16 cellular contexts compared by ENCODE assay signal in the genomic region with DNA sequence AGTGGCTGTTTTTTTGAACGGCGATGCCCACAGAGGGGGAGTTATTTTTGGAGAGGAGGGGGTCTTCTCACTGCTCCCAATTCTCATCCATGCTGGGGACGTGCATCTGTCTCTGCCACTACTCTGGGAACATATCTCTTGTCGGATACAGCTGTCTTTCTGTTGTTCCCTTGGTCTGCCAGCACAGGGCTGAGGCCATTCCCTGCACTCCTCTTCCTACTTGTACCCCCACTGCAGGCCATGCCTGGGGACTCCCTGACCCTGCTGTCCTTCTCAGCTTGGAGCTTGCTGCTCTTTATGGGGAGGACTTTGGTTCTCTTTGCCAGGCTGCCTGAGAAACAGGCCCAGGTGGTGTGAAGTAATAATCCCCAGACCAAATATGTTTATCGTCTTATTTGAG. TPM values are rescaled to one million over a fixed set of nuclear protein-coding genes. Genes with fewer than 3 reads are reported as not detected.
DNase-seq lines count a peak whose midpoint lies in the region; ATAC-seq and TF ChIP-seq lines count a peak whose summit lies in the region.
"Had no signal": no experiment of that assay in that cellular context is flagged by ENCODE, and none has a peak within 500 bp of the region (broad histone marks: within the 10 kb centered on the region; RNA-seq: fewer than 3 reads in every experiment).

No MANE protein-coding gene starts in this region.

- no peak overlapping the region for H3K9ac ChIP-seq in H9 (ENCODE audit: extremely low read depth, insufficient read length, low read length)

- H3T11ph ChIP-seq in H9 (ENCODE audit: low read length): no peak overlapping the region

- no peak overlapping the region for H3K4me2 ChIP-seq in H9 (ENCODE audit: insufficient read depth, insufficient read length, low read length)

- H3K79me2 ChIP-seq in H9 (ENCODE audit: insufficient read depth, low read length): peaks cover 1% of the 10 kb centered on the region; the same call in 1 of the 2 replicates

- H3K23ac ChIP-seq in H9 (ENCODE audit: insufficient read length, low read depth, low read length): no peak overlapping the region

- no peak overlapping the region for H3K4ac ChIP-seq in H9 (ENCODE audit: low read depth, low read length)

- no peaks in the 10 kb centered on the region for H4K20me1 ChIP-seq in H9 (ENCODE audit: control insufficient read depth, insufficient read depth, insufficient read length)

- H3K9me3 Mint-ChIP-seq in natural killer cell treated with Interleukin-12 subunit alpha and Interleukin-12 subunit beta and Interleukin-15 and Interleukin-18, amount 100 ng/mL, for 72 hours: no peaks in the 10 kb centered on the region
- no peaks in the 10 kb centered on the region for H3K9me3 Mint-ChIP-seq in natural killer cell
- no peaks in the 10 kb centered on the region for H3K9me3 Mint-ChIP-seq in activated T-helper 17 cell treated with anti-CD3 and anti-CD28 coated beads, Interleukin-2, amount 50 U/mL, for 72 hours
- no peaks in the 10 kb centered on the region for H3K9me3 Mint-ChIP-seq in H9
- H3K9me3 Mint-ChIP-seq: activated naive CD8-positive, alpha-beta T cell treated with anti-CD3 and anti-CD28 coated beads, Interleukin-2, amount 50 U/mL, for 24 hours had no signal

- H2BK15ac ChIP-seq in H9 (ENCODE audit: low read depth, low read length): no peak overlapping the region

- no peak overlapping the region for H3K4me3 ChIP-seq in mesodermal cell (ENCODE audit: extremely low read depth, insufficient read depth, low read length, poor library complexity, severe bottlenecking)
- no peak overlapping the region for H3K4me3 ChIP-seq in effector memory CD4-positive, alpha-beta T cell (ENCODE audit: insufficient read depth, low read depth, low read length, poor library complexity, severe bottlenecking)
- H3K4me3 ChIP-seq: lung, upper lobe of right lung had no signal

- peak overlapping the region; percentile 67 for H3K27ac ChIP-seq in mesodermal cell (ENCODE audit: low read depth, low read length, severe bottlenecking)
- no peak overlapping the region for H3K27ac ChIP-seq in effector memory CD4-positive, alpha-beta T cell (ENCODE audit: insufficient read depth, low read length, poor library complexity, severe bottlenecking)
- H3K27ac ChIP-seq in H9 (ENCODE audit: insufficient read length, low read depth, low read length): no peak overlapping the region
- H3K27ac ChIP-seq: neutrophil, upper lobe of right lung had no signal

- no peak for DNase-seq in natural killer cell treated with Interleukin-12 subunit alpha and Interleukin-12 subunit beta and Interleukin-15 and Interleukin-18, amount 100 ng/mL, for 72 hours (ENCODE audit: low spot score)
- DNase-seq in natural killer cell (no peak), Ammon's horn (ENCODE audit: low spot score) (no peak), H4 (ENCODE audit: low spot score) (no peak), H9 (no peak)
- no peak for DNase-seq in effector memory CD4-positive, alpha-beta T cell
- DNase-seq: activated CD4-positive, alpha-beta T cell treated with anti-CD3 and anti-CD28 coated beads, Interleukin-2, amount 50 U/mL, for 48 hours; activated naive CD8-positive, alpha-beta T cell treated with anti-CD3 and anti-CD28 coated beads, Interleukin-2, amount 50 U/mL, for 24 hours; activated T-cell treated with anti-CD3 and anti-CD28 coated beads, Interleukin-2, amount 50 U/mL, for 48 hours; NCI-H146; stimulated activated CD4-positive, alpha-beta T cell treated with anti-CD3 and anti-CD28 coated beads, Interleukin-4, amount 100 ng/mL, for 4 hours; upper lobe of right lung had no signal

- H3K4me1 ChIP-seq in mesodermal cell (ENCODE audit: control insufficient read depth, insufficient read depth, low read length, poor library complexity, severe bottlenecking) (peaks cover 18% of the 10 kb centered on the region), H9 (ENCODE audit: insufficient read depth, low read length) (no peaks in the 10 kb centered on the region)
- H3K4me1 ChIP-seq in effector memory CD4-positive, alpha-beta T cell (ENCODE audit: control insufficient read depth, insufficient read depth, low read length, poor library complexity, severe bottlenecking): no peaks in the 10 kb centered on the region

- H2BK120ac ChIP-seq in H9 (ENCODE audit: low read depth, low read length, poor library complexity, severe bottlenecking): no peak overlapping the region

- no peak overlapping the region for H3K18ac ChIP-seq in H9 (ENCODE audit: insufficient read length, low read depth, low read length)

- no peaks in the 10 kb centered on the region for H3K36me3 Mint-ChIP-seq in natural killer cell treated with Interleukin-12 subunit alpha and Interleukin-12 subunit beta and Interleukin-15 and Interleukin-18, amount 100 ng/mL, for 72 hours
- H3K36me3 Mint-ChIP-seq in natural killer cell: no peaks in the 10 kb centered on the region
- no peaks in the 10 kb centered on the region for H3K36me3 Mint-ChIP-seq in activated T-helper 17 cell treated with anti-CD3 and anti-CD28 coated beads, Interleukin-2, amount 50 U/mL, for 72 hours (ENCODE audit: low read depth)
- H3K36me3 Mint-ChIP-seq in H9 (ENCODE audit: insufficient read depth in 1 of 3, low read depth in 3 of 3): no peaks in the 10 kb centered on the region

- no peak for TF ChIP-seq CTCF in natural killer cell (IDR thresholded peaks at IDR 0.05)
- no peak for TF ChIP-seq CTCF in H9 (conservative IDR thresholded peaks at IDR 0.05)

- H3K36me3 ChIP-seq in mesodermal cell (ENCODE audit: control insufficient read depth, insufficient read depth, low read length): no peaks in the 10 kb centered on the region
- H3K36me3 ChIP-seq in effector memory CD4-positive, alpha-beta T cell (ENCODE audit: control insufficient read depth, insufficient read depth, low read length): no peaks in the 10 kb centered on the region
- H3K36me3 ChIP-seq: neutrophil, upper lobe of right lung had no signal

- H4K5ac ChIP-seq in H9 (ENCODE audit: insufficient read length, low read depth, low read length): no peak overlapping the region

- no peaks in the 10 kb centered on the region for H3K23me2 ChIP-seq in H9 (ENCODE audit: insufficient read length, low read depth, low read length, poor library complexity, severe bottlenecking)

- H2AK5ac ChIP-seq in H9 (ENCODE audit: insufficient read length, low read length): no peak overlapping the region

- H3K79me1 ChIP-seq in H9 (ENCODE audit: insufficient read depth, low read depth, low read length, poor library complexity, severe bottlenecking): no peaks in the 10 kb centered on the region

- H3K9me3 ChIP-seq in mesodermal cell (ENCODE audit: control insufficient read depth, low read length) (no peaks in the 10 kb centered on the region), H9 (ENCODE audit: control insufficient read depth, low read depth, low read length) (no peaks in the 10 kb centered on the region)
- no peaks in the 10 kb centered on the region for H3K9me3 ChIP-seq in effector memory CD4-positive, alpha-beta T cell (ENCODE audit: control insufficient read depth, low read length)
- H3K9me3 ChIP-seq: neutrophil, upper lobe of right lung had no signal

- WGBS in mesodermal cell (ENCODE audit: insufficient coverage in 2 of 2), 2 experiments: 83 to 85% methylated on average over 2 to 4 of the region's 5 CpGs
- WGBS in H9 (ENCODE audit: extremely low coverage, insufficient read length, low lambda C conversion rate): no CpG with 5 or more reads among the region's 5 CpGs

- H4K91ac ChIP-seq in H9 (ENCODE audit: insufficient read length, low read depth, low read length): no peak overlapping the region

- H2BK5ac ChIP-seq in H9 (ENCODE audit: insufficient read length, low read length): no peak overlapping the region

- no peak overlapping the region for H2BK20ac ChIP-seq in H9 (ENCODE audit: low read depth, low read length, poor library complexity, severe bottlenecking)

- H3K27ac Mint-ChIP-seq in natural killer cell treated with Interleukin-12 subunit alpha and Interleukin-12 subunit beta and Interleukin-15 and Interleukin-18, amount 100 ng/mL, for 72 hours: peak overlapping the region in 1 of 2 donors; percentile 41
- H3K27ac Mint-ChIP-seq in natural killer cell (peak overlapping the region in 1 of 2 donors; percentile 16), H9 (0 out of 7 replicates have a peak overlapping the region, but pooled peaks of 1 of the 3 experiments have one; percentile 26)
- no peak overlapping the region for H3K27ac Mint-ChIP-seq in activated T-helper 17 cell treated with anti-CD3 and anti-CD28 coated beads, Interleukin-2, amount 50 U/mL, for 72 hours
- H3K27ac Mint-ChIP-seq: activated naive CD8-positive, alpha-beta T cell treated with anti-CD3 and anti-CD28 coated beads, Interleukin-2, amount 50 U/mL, for 24 hours had no signal

- no peaks in the 10 kb centered on the region for H3K27me3 ChIP-seq in effector memory CD4-positive, alpha-beta T cell (replicated peaks; ENCODE audit: control insufficient read depth, insufficient read depth, low read length, poor library complexity, severe bottlenecking)
- no peaks in the 10 kb centered on the region for H3K27me3 ChIP-seq in H9 (ENCODE audit: insufficient read depth, low read length)
- H3K27me3 ChIP-seq: neutrophil, upper lobe of right lung had no signal

- H2AFZ ChIP-seq in H9 (ENCODE audit: low read length): no peak overlapping the region

- peak overlapping the region; percentile 30 for H3K4me3 Mint-ChIP-seq in natural killer cell treated with Interleukin-12 subunit alpha and Interleukin-12 subunit beta and Interleukin-15 and Interleukin-18, amount 100 ng/mL, for 72 hours
- H3K4me3 Mint-ChIP-seq in natural killer cell (no peak overlapping the region), H9 (no peak overlapping the region)
- H3K4me3 Mint-ChIP-seq in activated T-helper 17 cell treated with anti-CD3 and anti-CD28 coated beads, Interleukin-2, amount 50 U/mL, for 72 hours: no peak overlapping the region
- H3K4me3 Mint-ChIP-seq: activated naive CD8-positive, alpha-beta T cell treated with anti-CD3 and anti-CD28 coated beads, Interleukin-2, amount 50 U/mL, for 24 hours had no signal

- peak in 1 of 2 donors; percentile 11 for ATAC-seq in natural killer cell treated with Interleukin-12 subunit alpha and Interleukin-12 subunit beta and Interleukin-15 and Interleukin-18, amount 100 ng/mL, for 72 hours
- ATAC-seq in natural killer cell: no peak
- peak; percentile 11 for ATAC-seq in activated T-helper 17 cell treated with anti-CD3 and anti-CD28 coated beads, Interleukin-2, amount 50 U/mL, for 72 hours (replicated peaks)

- peaks cover 51 to 52% of the 10 kb centered on the region in 2 donors for H3K4me1 Mint-ChIP-seq in natural killer cell treated with Interleukin-12 subunit alpha and Interleukin-12 subunit beta and Interleukin-15 and Interleukin-18, amount 100 ng/mL, for 72 hours (ENCODE audit: low read depth in 2 of 2)
- H3K4me1 Mint-ChIP-seq in natural killer cell (peaks cover 59 to 60% of the 10 kb centered on the region in 2 donors), H9 (peaks cover 9 to 20% of the 10 kb centered on the region in 2 experiments)
- peaks cover 34% of the 10 kb centered on the region for H3K4me1 Mint-ChIP-seq in activated T-helper 17 cell treated with anti-CD3 and anti-CD28 coated beads, Interleukin-2, amount 50 U/mL, for 72 hours

- H4K8ac ChIP-seq in H9 (replicated peaks; ENCODE audit: insufficient read length, low read depth, low read length): no peak overlapping the region

- no peak overlapping the region for H3K14ac ChIP-seq in H9 (ENCODE audit: insufficient read depth, low read length)

- no peaks in the 10 kb centered on the region for H3K27me3 Mint-ChIP-seq in natural killer cell treated with Interleukin-12 subunit alpha and Interleukin-12 subunit beta and Interleukin-15 and Interleukin-18, amount 100 ng/mL, for 72 hours
- H3K27me3 Mint-ChIP-seq in natural killer cell (ENCODE audit: low read depth in 2 of 2): no peaks in the 10 kb centered on the region
- no peaks in the 10 kb centered on the region for H3K27me3 Mint-ChIP-seq in activated T-helper 17 cell treated with anti-CD3 and anti-CD28 coated beads, Interleukin-2, amount 50 U/mL, for 72 hours
- H3K27me3 Mint-ChIP-seq in H9 (ENCODE audit: low read depth): no peaks in the 10 kb centered on the region
- H3K27me3 Mint-ChIP-seq: activated naive CD8-positive, alpha-beta T cell treated with anti-CD3 and anti-CD28 coated beads, Interleukin-2, amount 50 U/mL, for 24 hours had no signal

- no peak overlapping the region for H3K56ac ChIP-seq in H9 (ENCODE audit: insufficient read length, low read depth, low read length)

- intact Hi-C loops in natural killer cell (cut with micrococcal nuclease): no loop called here

- H2BK12ac ChIP-seq in H9 (ENCODE audit: insufficient read length, low read depth, low read length): no peak overlapping the region

RNA-seq across cellular contexts. Expression of a gene that starts 19.0 kb away (rescaled TPM):
- 10 to 100 TPM; 24.9 to 26.0 TPM for total RNA-seq in natural killer cell treated with Interleukin-12 subunit alpha and Interleukin-12 subunit beta and Interleukin-15 and Interleukin-18, amount 100 ng/mL, for 72 hours
- 10 to 100 TPM; 23.7 to 32.2 (median 29.6) TPM for total RNA-seq in natural killer cell
- 10 to 100 TPM; 14.7 to 15.3 TPM for total RNA-seq in activated T-helper 17 cell treated with anti-CD3 and anti-CD28 coated beads, Interleukin-2, amount 50 U/mL, for 72 hours
- polyA plus RNA-seq in mesodermal cell (2013, experiment 1 of 2): 18.0 TPM
- polyA plus RNA-seq in mesodermal cell (2013, experiment 2 of 2): 18.1 TPM
- 2.1 and 3.1 TPM in 2 replicates for total RNA-seq in H4 (2014; rRNA removed; shearing (Covaris generic))
- total RNA-seq in H9 (2021): 8.0 and 8.5 TPM in 2 replicates
